Comparison of ENCODE assay signal across 1 cellular context in the genomic region with DNA sequence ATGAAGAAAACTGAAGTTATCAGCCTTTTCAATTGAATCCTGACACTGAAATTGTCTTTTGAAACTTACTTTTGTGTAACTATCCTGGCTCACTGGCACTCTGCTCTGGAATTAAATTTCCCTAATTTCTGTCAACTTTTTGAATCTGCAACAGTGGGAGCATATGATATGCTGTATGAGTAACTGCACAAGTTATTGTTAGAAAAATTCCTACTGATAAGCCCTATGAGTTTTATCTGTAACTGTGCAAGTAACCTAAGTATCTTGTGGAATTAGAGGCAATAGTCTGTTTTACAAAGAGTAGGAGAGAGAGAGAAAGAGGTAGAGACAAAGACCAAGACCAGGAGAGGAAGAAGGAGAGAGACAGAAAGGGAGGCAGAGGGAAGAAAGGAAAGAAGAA.
TF ChIP-seq lines count a peak whose summit lies in the region.

No MANE protein-coding gene starts in this region.

TF ChIP-seq in GM23338, 12 proteins besides CTCF, POLR2A, EP300 and RAD21 (continued from another document):
- no peak for TF ChIP-seq REST (IDR thresholded peaks at IDR 0.05; ENCODE audit: unreplicated experiment)
